Comparison of ENCODE assay signal across 19 cellular contexts in genomic region chr20:23666189-23666588, GRCh38. TPM values are rescaled to one million over a fixed set of nuclear protein-coding genes. Genes with fewer than 3 reads are reported as not detected.
A peak's percentile ranks its signal among the peaks of the same experiment; 100 is the strongest.
DNase-seq lines count a peak whose midpoint lies in the region; ATAC-seq and TF ChIP-seq lines count a peak whose summit lies in the region.
"Had no signal": no experiment of that assay in that cellular context is flagged by ENCODE, and none has a peak within 500 bp of the region (broad histone marks: within the 10 kb centered on the region; RNA-seq: fewer than 3 reads in every experiment).

No MANE protein-coding gene starts in this region.

- H3K4me1 ChIP-seq in heart left ventricle (peaks cover 0 to 12% (median 1%) of the 10 kb centered on the region in 12 donors), OCI-LY3 (ENCODE audit: low read length) (no peaks in the 10 kb centered on the region)
- H3K4me1 ChIP-seq: SJCRH30 had no signal

- H3K4me3 ChIP-seq in heart left ventricle (no peak overlapping the region), OCI-LY3 (ENCODE audit: low read length) (no peak overlapping the region), epithelial cell of proximal tubule (ENCODE audit: low read depth, low read length) (no peak overlapping the region), retinal pigment epithelial cell (ENCODE audit: low read length) (no peak overlapping the region)
- H3K4me3 ChIP-seq: psoas muscle, SJCRH30 had no signal

- CTCF ChIA-PET in activated CD8-positive, alpha-beta T cell treated with anti-CD3 and anti-CD28 coated beads for 36 hours (lab: Charles Lee), result no interaction called here

- H3K36me3 ChIP-seq in heart left ventricle (no peaks in the 10 kb centered on the region), OCI-LY3 (replicated peaks; ENCODE audit: low read depth, low read length) (no peaks in the 10 kb centered on the region)
- H3K36me3 ChIP-seq: SJCRH30 had no signal

- H3K79me2 ChIP-seq in OCI-LY3 (ENCODE audit: low read length), result no peaks in the 10 kb centered on the region

- H3K27ac ChIP-seq in heart left ventricle (peak overlapping the region in 3 of 12 donors; percentile 4 to 20 (median 17)), OCI-LY3 (ENCODE audit: low read length) (no peak overlapping the region)
- H3K27ac ChIP-seq: psoas muscle, SJCRH30 had no signal

- H3K9me3 ChIP-seq in heart left ventricle (no peaks in the 10 kb centered on the region), OCI-LY3 (ENCODE audit: insufficient read depth, low read length) (no peaks in the 10 kb centered on the region)
- H3K9me3 ChIP-seq: psoas muscle, SJCRH30 had no signal

- 78 to 85% (median 83%) methylated on average over 4 of the region's 4 CpGs for WGBS in heart left ventricle, 4 donors

- DNase-seq in Right ventricle myocardium inferior (ENCODE audit: missing footprints) (no peak), heart left ventricle (no peak), epithelial cell of proximal tubule (ENCODE audit: low read depth) (no peak), retinal pigment epithelial cell (ENCODE audit: low read depth) (no peak)
- no peak for DNase-seq in activated CD8-positive, alpha-beta T cell treated with anti-CD3 and anti-CD28 coated beads for 36 hours
- DNase-seq: activated CD4-positive, CD25-positive, alpha-beta regulatory T cell treated with anti-CD3 and anti-CD28 coated beads, Interleukin-2, amount 50 U/mL, for 72 hours; activated T-cell treated with anti-CD3 and anti-CD28 coated beads, Interleukin-2, amount 50 U/mL, for 72 hours; amniotic stem cell; effector CD4-positive, alpha-beta T cell; NCI-H1092 treated with DMSO at 0.1 percent for 48 hours; NCI-H446 treated with DMSO at 0.1 percent for 48 hours; psoas muscle; SJCRH30; stimulated activated CD4-positive, alpha-beta T cell treated with anti-CD3 and anti-CD28 coated beads, Interleukin-4, amount 100 ng/mL, for 4 hours; stimulated activated naive CD4-positive, alpha-beta T cell treated with Interleukin-2 at 50 U/mL for 16 hours had no signal

- H4K20me1 ChIP-seq in OCI-LY3 (ENCODE audit: insufficient read depth, low read length), result no peaks in the 10 kb centered on the region

- intact Hi-C loops in Right ventricle myocardium inferior (cut with DNase I), result loop anchor here (5.0 kb wide), 1 partner anchor 331 kb away; no protein-coding TSS in a partner anchor
- intact Hi-C loops in heart left ventricle (cut with DNase I), result loop anchor here in 8 of 10 donors (5.0 to 10.0 kb wide), 3 partner anchors 61 to 331 kb away; partner anchors contain the start of gene CST9 (in 1 of the 8)
- intact Hi-C loops in activated CD8-positive, alpha-beta T cell treated with anti-CD3 and anti-CD28 coated beads for 36 hours (cut with micrococcal nuclease), result no loop called here

- peak; percentile 18 for ATAC-seq in Right ventricle myocardium inferior
- ATAC-seq in heart left ventricle, result no peak
- no peak for ATAC-seq in activated CD8-positive, alpha-beta T cell treated with anti-CD3 and anti-CD28 coated beads for 36 hours
- ATAC-seq in GM21367 (IDR thresholded peaks at IDR 0.05; ENCODE audit: unreplicated experiment), result no peak
- no peak for ATAC-seq in GM18868 (IDR thresholded peaks at IDR 0.05; ENCODE audit: unreplicated experiment)
- ATAC-seq: activated T-cell treated with anti-CD3 and anti-CD28 coated beads, Interleukin-2, amount 50 U/mL, for 72 hours; psoas muscle had no signal

- H3K9ac ChIP-seq in OCI-LY3 (ENCODE audit: low read length), result no peak overlapping the region

- TF ChIP-seq CTCF in heart left ventricle (IDR thresholded peaks at IDR 0.05) (peak in 1 of 12 donors; percentile 13), OCI-LY3 (IDR thresholded peaks at IDR 0.05; ENCODE audit: low read depth, low read length) (peak; percentile 33), epithelial cell of proximal tubule (conservative IDR thresholded peaks at IDR 0.05; ENCODE audit: low read depth, low read length) (peak; percentile 49), retinal pigment epithelial cell (conservative IDR thresholded peaks at IDR 0.05; ENCODE audit: low read depth, low read length) (peak; percentile 36)
- TF ChIP-seq CTCF in activated CD8-positive, alpha-beta T cell treated with anti-CD3 and anti-CD28 coated beads for 36 hours (IDR thresholded peaks at IDR 0.05), result no peak

- H3K4me1 Mint-ChIP-seq in activated CD8-positive, alpha-beta T cell treated with anti-CD3 and anti-CD28 coated beads for 36 hours (ENCODE audit: low read depth), result no peaks in the 10 kb centered on the region

- no peak overlapping the region for H3K4me2 ChIP-seq in OCI-LY3 (ENCODE audit: low read length)

- no peaks in the 10 kb centered on the region for H3K27me3 Mint-ChIP-seq in activated CD8-positive, alpha-beta T cell treated with anti-CD3 and anti-CD28 coated beads for 36 hours

- H3K27me3 ChIP-seq in heart left ventricle, result no peaks in the 10 kb centered on the region
- H3K27me3 ChIP-seq in OCI-LY3 (ENCODE audit: low read depth, low read length), result peaks cover 16% of the 10 kb centered on the region
- H3K27me3 ChIP-seq: SJCRH30 had no signal

- no peak overlapping the region for H2AFZ ChIP-seq in OCI-LY3 (ENCODE audit: low read depth, low read length)

- H3K9me3 Mint-ChIP-seq in activated CD8-positive, alpha-beta T cell treated with anti-CD3 and anti-CD28 coated beads for 36 hours, result no peaks in the 10 kb centered on the region
- H3K9me3 Mint-ChIP-seq: activated T-cell treated with anti-CD3 and anti-CD28 coated beads, Interleukin-2, amount 50 U/mL, for 72 hours; CD14-positive monocyte had no signal

- H3K36me3 Mint-ChIP-seq in activated CD8-positive, alpha-beta T cell treated with anti-CD3 and anti-CD28 coated beads for 36 hours (ENCODE audit: low read depth), result no peaks in the 10 kb centered on the region
- H3K36me3 Mint-ChIP-seq: CD14-positive monocyte had no signal

- POLR2A ChIA-PET in activated CD8-positive, alpha-beta T cell treated with anti-CD3 and anti-CD28 coated beads for 36 hours (lab: Charles Lee), result no interaction called here

- no peak overlapping the region for H3K27ac Mint-ChIP-seq in activated CD8-positive, alpha-beta T cell treated with anti-CD3 and anti-CD28 coated beads for 36 hours
- H3K27ac Mint-ChIP-seq: activated T-cell treated with anti-CD3 and anti-CD28 coated beads, Interleukin-2, amount 50 U/mL, for 72 hours; CD14-positive monocyte had no signal

- no peak overlapping the region for H3K4me3 Mint-ChIP-seq in activated CD8-positive, alpha-beta T cell treated with anti-CD3 and anti-CD28 coated beads for 36 hours
- H3K4me3 Mint-ChIP-seq: activated T-cell treated with anti-CD3 and anti-CD28 coated beads, Interleukin-2, amount 50 U/mL, for 72 hours; CD14-positive monocyte had no signal

- no peak for TF ChIP-seq POLR2A in heart left ventricle (IDR thresholded peaks at IDR 0.05)

RNA-seq across cellular contexts. Expression of gene CST4, which starts 22.6 kb away (rescaled TPM):
- total RNA-seq in Right ventricle myocardium inferior (not detected), heart left ventricle (not detected), epithelial cell of proximal tubule (not detected in 2 replicates)
- not detected for polyA plus RNA-seq in heart left ventricle
- total RNA-seq in activated CD8-positive, alpha-beta T cell treated with anti-CD3 and anti-CD28 coated beads for 36 hours, result not detected
- total RNA-seq: activated T-cell treated with anti-CD3 and anti-CD28 coated beads, Interleukin-2, amount 50 U/mL, for 72 hours; psoas muscle; SJCRH30 had no signal
- polyA plus RNA-seq: CD14-positive monocyte, psoas muscle had no signal

RNA-seq across cellular contexts. Expression of gene CST3, which starts 28.4 kb away (rescaled TPM):
- total RNA-seq in Right ventricle myocardium inferior (1,033 TPM), heart left ventricle (1,000 to 10,000 TPM in 3 of 9 donors, 100 to 1,000 TPM in 6; 482 to 1,194 (median 708) TPM), epithelial cell of proximal tubule (309 and 347 TPM in 2 replicates)
- polyA plus RNA-seq in heart left ventricle, result 100 to 1,000 TPM; 240 to 611 TPM
- 1 to 10 TPM in 1 of 2 experiments, under 1 TPM in 1; 0.72 to 1.2 TPM for total RNA-seq in activated CD8-positive, alpha-beta T cell treated with anti-CD3 and anti-CD28 coated beads for 36 hours

Comparison
In these comparisons a context has a peak if more than half of its experiments do, and no peak if none do; other contexts are left out.
1. RNA of gene CST3, which starts 28.4 kb away (total RNA-seq): 1,033 TPM in Right ventricle myocardium inferior (single experiment), 482 to 1,194 TPM in heart left ventricle and 309 to 347 TPM in epithelial cell of proximal tubule; 0.72 to 1.2 TPM in activated CD8-positive, alpha-beta T cell treated with anti-CD3 and anti-CD28 coated beads for 36 hours; every median in the first group is over 100 times any median in the second.